ENCODE assay signal across 8 cellular contexts in genomic region chr11:124800226-124800929, GRCh38. TPM values are rescaled to one million over a fixed set of nuclear protein-coding genes. Genes with fewer than 3 reads are reported as not detected.
DNase-seq lines count a peak whose midpoint lies in the region; ATAC-seq and TF ChIP-seq lines count a peak whose summit lies in the region.

Gene MSANTD2, minus strand, starts transcription at chr11:124800406. Its CDS starts 26 bp downstream, at chr11:124800380.

- H3K4me3 Mint-ChIP-seq in WTC11, result peak within 1 kb of the TSS; percentile 88

- TF ChIP-seq CTCF in 22Rv1 (IDR thresholded peaks at IDR 0.05), result no peak
- TF ChIP-seq CTCF in WTC11 (IDR thresholded peaks at IDR 0.05), result no peak
- TF ChIP-seq CTCF in cardiac fibroblast (IDR thresholded peaks at IDR 0.05; ENCODE audit: low read depth, low read length), result no peak

- peaks cover 33% of the 10 kb centered on the region for H3K4me1 Mint-ChIP-seq in WTC11

- POLR2A ChIA-PET in WTC11 (lab: Charles Lee), result interaction anchor here (1.3 to 1.6 kb wide), 2 partner anchors 42 to 54 kb away, joined by 6 read pairs; no protein-coding TSS in a partner anchor

- peaks cover 2% of the 10 kb centered on the region; the same call in 1 of the 2 replicates for H3K36me3 Mint-ChIP-seq in WTC11

- peak within 1 kb of the TSS; percentile 70 to 82 for H3K4me3 ChIP-seq in cardiac fibroblast (replicated peaks in 1 of 2; ENCODE audit: low read depth in 2 of 2, low read length in 2 of 2)

- CTCF ChIA-PET in WTC11 (lab: Charles Lee), result interaction anchor here (0.7 to 5.9 kb wide), 10 partner anchors 37 to 131 kb away, joined by 3 to 32 read pairs (median 8); partner anchors contain the start of gene ROBO3

- H3K9me3 Mint-ChIP-seq in WTC11, result no peaks in the 10 kb centered on the region

- DNase-seq in NCI-H2171 (lab: John Stamatoyannopoulos, UW) (peak; percentile 43), WTC11 (ENCODE audit: low spot score) (peak; percentile 75), cardiac fibroblast (ENCODE audit: low read depth in 2 of 2) (peak; percentile 78 to 88), inferior parietal cortex (ENCODE audit: extremely low spot score) (peak; percentile 81)
- DNase-seq in stimulated activated CD4-positive, alpha-beta T cell treated with anti-CD3 and anti-CD28 coated beads, Interleukin-12 subunit alpha, Interleukin-12 subunit beta, amount 100 ng/mL, for 24 hours (ENCODE audit: low read depth in 2 of 2), result peak; percentile 67 to 70

- H3K27ac Mint-ChIP-seq in WTC11, result peak within 1 kb of the TSS; percentile 84

- peak within 1 kb of the TSS; percentile 70 for H3K27ac ChIP-seq in 22Rv1

- ATAC-seq in GM18508 (IDR thresholded peaks at IDR 0.05; ENCODE audit: insufficient read depth, unreplicated experiment), result peak; percentile 57
- ATAC-seq in HG02973 (IDR thresholded peaks at IDR 0.05; ENCODE audit: unreplicated experiment), result peak; percentile 82
- ATAC-seq in WTC11, result peak; percentile 84

- no peaks in the 10 kb centered on the region; the same call in 1 of the 2 replicates for H3K27me3 Mint-ChIP-seq in WTC11 (ENCODE audit: low read depth)

TF ChIP-seq in WTC11, 78 proteins besides CTCF, POLR2A, EP300 and RAD21 (continues in another document):
- peak; percentile 60; the same call in 1 of the 2 replicates for TF ChIP-seq FOXP4 (CRISPR knock-in tag; IDR thresholded peaks at IDR 0.05)
- TF ChIP-seq ETV6 (CRISPR knock-in tag; IDR thresholded peaks at IDR 0.05), result peak; percentile 59
- peak; percentile 28; the same call in 1 of the 2 replicates for TF ChIP-seq FOXK1 (CRISPR knock-in tag; IDR thresholded peaks at IDR 0.05)
- no peak for TF ChIP-seq ZNF138 (CRISPR knock-in tag; conservative IDR thresholded peaks at IDR 0.05)
- no peak for TF ChIP-seq ESRRA (CRISPR knock-in tag; IDR thresholded peaks at IDR 0.05; ENCODE audit: borderline replicate concordance)
- peak; percentile 80; the same call in 1 of the 2 replicates for TF ChIP-seq E2F5 (CRISPR knock-in tag; IDR thresholded peaks at IDR 0.05)
- TF ChIP-seq RORB (CRISPR knock-in tag; IDR thresholded peaks at IDR 0.05), result no peak
- no peak for TF ChIP-seq ZNF416 (CRISPR knock-in tag; IDR thresholded peaks at IDR 0.05)
- no peak for TF ChIP-seq OVOL2 (CRISPR knock-in tag; IDR thresholded peaks at IDR 0.05; ENCODE audit: borderline replicate concordance)
- TF ChIP-seq HMGXB4 (CRISPR knock-in tag; IDR thresholded peaks at IDR 0.05), result peak; percentile 75; the same call in 1 of the 2 replicates
- TF ChIP-seq ARID4B (CRISPR knock-in tag; IDR thresholded peaks at IDR 0.05; ENCODE audit: borderline replicate concordance), result 0 out of 2 replicates have a peak, but pooled peaks have one; percentile 54
- TF ChIP-seq NFE2L1 (CRISPR knock-in tag; IDR thresholded peaks at IDR 0.05), result no peak
- TF ChIP-seq GRHL2 (CRISPR knock-in tag; IDR thresholded peaks at IDR 0.05; ENCODE audit: insufficient replicate concordance, severe bottlenecking), result no peak
- no peak for TF ChIP-seq MXD4 (CRISPR knock-in tag; IDR thresholded peaks at IDR 0.05; ENCODE audit: borderline replicate concordance)
- no peak for TF ChIP-seq ATF2 (CRISPR knock-in tag; IDR thresholded peaks at IDR 0.05; ENCODE audit: borderline replicate concordance, low read depth)
- 0 out of 2 replicates have a peak, but pooled peaks have one; percentile 38 for TF ChIP-seq ELF4 (CRISPR knock-in tag; IDR thresholded peaks at IDR 0.05; ENCODE audit: low read depth)
- peak; percentile 56; the same call in 1 of the 2 replicates for TF ChIP-seq TEAD1 (CRISPR knock-in tag; IDR thresholded peaks at IDR 0.05)
- no peak for TF ChIP-seq ZSCAN18 (CRISPR knock-in tag; IDR thresholded peaks at IDR 0.05)
- no peak for TF ChIP-seq TCF7 (CRISPR knock-in tag; IDR thresholded peaks at IDR 0.05; ENCODE audit: low read depth)

RNA-seq across cellular contexts. Expression of gene MSANTD2, which starts in this region (rescaled TPM):
- 16.5 to 17.5 TPM (median 16.8 TPM) in 3 replicates for total RNA-seq in WTC11 (2021)

Comparison
In these comparisons a context has a peak if more than half of its experiments do, and no peak if none do; other contexts are left out.
1. Peak in every context shown above with its lines: DNase-seq, ATAC-seq, H3K4me3 ChIP-seq and H3K27ac ChIP-seq.